In genomic region chr1:205319081-205320018, GRCh38 we compare ENCODE assay signal across 8 cellular contexts. TPM values are rescaled to one million over a fixed set of nuclear protein-coding genes. Genes with fewer than 3 reads are reported as not detected.
DNase-seq lines count a peak whose midpoint lies in the region; ATAC-seq and TF ChIP-seq lines count a peak whose summit lies in the region.

No MANE protein-coding gene starts in this region.

- TF ChIP-seq CTCF in CD14-positive monocyte (IDR thresholded peaks at IDR 0.05) (no peak), upper lobe of right lung (IDR thresholded peaks at IDR 0.05) (no peak)

- no peak for DNase-seq in CD14-positive monocyte (ENCODE audit: low spot score)
- peak; percentile 91 to 92 for DNase-seq in SHP77 (lab: John Stamatoyannopoulos, UW)
- DNase-seq in dermis blood vessel endothelial cell: peak; percentile 61
- DNase-seq in upper lobe of right lung: peak; percentile 83

- H3K27ac Mint-ChIP-seq in CD14-positive monocyte: peak overlapping the region; percentile 94 to 99 (median 95)

- ATAC-seq in upper lobe of right lung: peak; percentile 54
- ATAC-seq in HG03196 (IDR thresholded peaks at IDR 0.05; ENCODE audit: unreplicated experiment): no peak
- ATAC-seq in GM18867 (IDR thresholded peaks at IDR 0.05; ENCODE audit: unreplicated experiment): no peak

- no peak for TF ChIP-seq EP300 in Ishikawa (IDR thresholded peaks at IDR 0.05; ENCODE audit: borderline replicate concordance)

- H3K27me3 ChIP-seq in upper lobe of right lung: no peaks in the 10 kb centered on the region

- peaks cover 66% of the 10 kb centered on the region for H3K4me1 Mint-ChIP-seq in CD14-positive monocyte

- H3K4me3 ChIP-seq in mesodermal cell (ENCODE audit: extremely low read depth, insufficient read depth, low read length, poor library complexity, severe bottlenecking) (peak overlapping the region; percentile 76), upper lobe of right lung (peak overlapping the region; percentile 92)

- no peaks in the 10 kb centered on the region for H3K9me3 ChIP-seq in mesodermal cell (ENCODE audit: control insufficient read depth, low read length)
- no peaks in the 10 kb centered on the region for H3K9me3 ChIP-seq in upper lobe of right lung

- peaks cover 0 to 5% (median 0%) of the 10 kb centered on the region in 7 donors for H3K9me3 Mint-ChIP-seq in CD14-positive monocyte

- intact Hi-C loops in CD14-positive monocyte (cut with micrococcal nuclease) (loop anchor here (2.0 to 5.0 kb wide), 3 partner anchors 13 to 35 kb away; no protein-coding TSS in a partner anchor), upper lobe of right lung (cut with DNase I) (no loop called here)

- no peak for TF ChIP-seq RAD21 in Ishikawa (IDR thresholded peaks at IDR 0.05; ENCODE audit: low read depth)

- WGBS in mesodermal cell (ENCODE audit: insufficient coverage in 2 of 2), 2 experiments: 71 to 73% methylated on average over 3 to 6 of the region's 6 CpGs

- H3K27ac ChIP-seq in mesodermal cell (ENCODE audit: low read depth, low read length, severe bottlenecking) (peak overlapping the region; percentile 16), upper lobe of right lung (peak overlapping the region; percentile 92)

- H3K4me1 ChIP-seq in mesodermal cell (ENCODE audit: control insufficient read depth, insufficient read depth, low read length, poor library complexity, severe bottlenecking) (peaks cover 51% of the 10 kb centered on the region), upper lobe of right lung (peaks cover 60% of the 10 kb centered on the region)

- H3K36me3 ChIP-seq in mesodermal cell (ENCODE audit: control insufficient read depth, insufficient read depth, low read length): peaks cover 33% of the 10 kb centered on the region
- no peaks in the 10 kb centered on the region for H3K36me3 ChIP-seq in upper lobe of right lung

- peaks cover 28 to 29% of the 10 kb centered on the region in 2 donors for H3K36me3 Mint-ChIP-seq in CD14-positive monocyte

- peak overlapping the region; percentile 91 to 98 for H3K4me3 Mint-ChIP-seq in CD14-positive monocyte

- H3K27me3 Mint-ChIP-seq in CD14-positive monocyte (ENCODE audit: low read depth in 3 of 3): peaks cover 1 to 5% (median 2%) of the 10 kb centered on the region in 3 donors

TF ChIP-seq in Ishikawa, 13 proteins besides CTCF, POLR2A, EP300 and RAD21:
- TF ChIP-seq TEAD4 (IDR thresholded peaks at IDR 0.05): no peak
- no peak for TF ChIP-seq ZBTB7A (IDR thresholded peaks at IDR 0.05; ENCODE audit: low read depth)
- no peak for TF ChIP-seq CREB1 (IDR thresholded peaks at IDR 0.05; ENCODE audit: low read depth)
- no peak for TF ChIP-seq USF1 (IDR thresholded peaks at IDR 0.05)
- TF ChIP-seq MAX (IDR thresholded peaks at IDR 0.05): peak; percentile 44; the same call in 1 of the 2 replicates
- no peak for TF ChIP-seq EGR1 (IDR thresholded peaks at IDR 0.05)
- peak; percentile 98 for TF ChIP-seq CEBPB (IDR thresholded peaks at IDR 0.05)
- peak; percentile 76; the same call in 1 of the 2 replicates for TF ChIP-seq NFIC (IDR thresholded peaks at IDR 0.05)
- TF ChIP-seq YY1 (IDR thresholded peaks at IDR 0.05; ENCODE audit: low read depth): no peak
- peak; percentile 38; the same call in 1 of the 2 replicates for TF ChIP-seq FOXM1 (IDR thresholded peaks at IDR 0.05; ENCODE audit: borderline replicate concordance, low read depth)
- no peak for TF ChIP-seq TAF1 (IDR thresholded peaks at IDR 0.05; ENCODE audit: low read depth)

RNA-seq across cellular contexts. Expression of gene NUAK2, which starts 2.2 kb away (rescaled TPM):
- 10 to 100 TPM in 1 of 2 donors, 1 to 10 TPM in 1; 9.1 to 21.9 TPM for polyA plus RNA-seq in CD14-positive monocyte
- 4.6 and 5.0 TPM in 2 replicates for total RNA-seq in dermis blood vessel endothelial cell
- 10.4 TPM for polyA plus RNA-seq in mesodermal cell (2013, experiment 1 of 2)
- polyA plus RNA-seq in mesodermal cell (2013, experiment 2 of 2): 8.3 TPM
- total RNA-seq in upper lobe of right lung: 8.8 TPM

RNA-seq across cellular contexts. Expression of gene KLHDC8A, which starts 37.4 kb away (rescaled TPM):
- not detected for polyA plus RNA-seq in CD14-positive monocyte
- not detected in 2 replicates for total RNA-seq in dermis blood vessel endothelial cell
- 5.5 TPM for polyA plus RNA-seq in mesodermal cell (2013, experiment 1 of 2)
- 2.7 TPM for polyA plus RNA-seq in mesodermal cell (2013, experiment 2 of 2)
- 0.78 TPM for total RNA-seq in upper lobe of right lung
